ENCODE assay signal across 8 cellular contexts in the genomic region with DNA sequence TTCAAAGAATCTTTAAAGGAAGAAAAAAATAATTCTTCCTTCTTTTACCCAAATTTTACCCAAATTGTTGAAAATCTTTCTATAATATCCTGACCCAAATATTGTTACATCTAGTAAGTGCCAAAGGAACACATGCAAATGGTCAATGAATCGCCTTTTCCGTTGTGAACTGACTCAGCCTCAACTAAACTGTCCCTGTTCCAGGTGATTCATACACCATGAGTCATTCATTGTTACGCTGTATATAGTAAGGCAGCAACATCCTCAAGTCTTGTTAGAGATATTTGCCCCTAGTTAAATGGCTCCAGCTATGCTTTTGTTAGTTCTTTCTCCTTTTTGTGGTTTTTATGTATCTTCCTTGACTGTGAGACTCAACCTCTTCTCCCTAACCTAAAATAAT. TPM values are rescaled to one million over a fixed set of nuclear protein-coding genes. Genes with fewer than 3 reads are reported as not detected.
DNase-seq lines count a peak whose midpoint lies in the region; ATAC-seq, FAIRE-seq and TF ChIP-seq lines count a peak whose summit lies in the region.

No MANE protein-coding gene starts in this region.

- peak overlapping the region; percentile 72 for H3K27ac Mint-ChIP-seq in CD8-positive, alpha-beta T cell

- peaks cover 54% of the 10 kb centered on the region for H3K4me1 ChIP-seq in CD8-positive, alpha-beta T cell (ENCODE audit: insufficient read depth, low read length)
- H3K4me1 ChIP-seq in HepG2 (ENCODE audit: insufficient read depth, low read length): no peaks in the 10 kb centered on the region

- TF ChIP-seq POLR2A in HepG2 (IDR thresholded peaks at IDR 0.05; ENCODE audit: insufficient read depth in 1 of 2, low read depth in 2 of 2, low read length in 2 of 2): no peak

- WGBS in HepG2 (ENCODE audit: low lambda C conversion rate): 4% methylated on average over 3 of the region's 3 CpGs

- intact Hi-C loops in CD8-positive, alpha-beta T cell (cut with DNase I, micrococcal nuclease): loop anchor here (2.0 to 10.0 kb wide), 14 partner anchors 48 to 1615 kb away; partner anchors contain the start of genes FYB1 (in 1 of the 2), RICTOR (in 1 of the 2) and TTC33 (in 1 of the 2)
- intact Hi-C loops in HepG2 (cut with micrococcal nuclease; ENCODE audit: unreplicated experiment): loop anchor here (2.0 to 5.0 kb wide), 2 partner anchors 47 to 1097 kb away; no protein-coding TSS in a partner anchor

- no peaks in the 10 kb centered on the region for H3K9me3 Mint-ChIP-seq in CD8-positive, alpha-beta T cell

- DNase-seq in CD8-positive, alpha-beta T cell: peak in 1 of 7 experiments; percentile 32
- DNase-seq in MV-4-11 (lab: John Stamatoyannopoulos, UW) (peak; percentile 67), amniotic stem cell (lab: John Stamatoyannopoulos, UW) (peak; percentile 92), HepG2 (ENCODE audit: low spot score) (peak; percentile 33), SKM-1 (lab: John Stamatoyannopoulos, UW; ENCODE audit: unreplicated experiment) (no peak), NCI-H146 treated with DMSO at 0.1 percent for 48 hours (lab: John Stamatoyannopoulos, UW; ENCODE audit: unreplicated experiment) (no peak), germinal center (ENCODE audit: low spot score) (no peak)

- TF ChIP-seq CTCF in CD8-positive, alpha-beta T cell (IDR thresholded peaks at IDR 0.05): no peak
- no peak for TF ChIP-seq CTCF in HepG2 (CRISPR knock-in tag; IDR thresholded peaks at IDR 0.05)

- no TSS peak for BruUV-seq in HepG2 (replicated peaks; lab: Mats Ljungman, UMichigan)

- POLR2A ChIA-PET in CD8-positive, alpha-beta T cell (lab: Charles Lee): no interaction called here
- POLR2A ChIA-PET in HepG2 (lab: Yijun Ruan, JAX): no interaction called here

- CTCF ChIA-PET in CD8-positive, alpha-beta T cell (lab: Charles Lee): interaction anchor here (0.7 to 4.0 kb wide), 5 partner anchors 90 to 741 kb away, joined by 3 to 30 read pairs (median 4); no protein-coding TSS in a partner anchor
- CTCF ChIA-PET in HepG2 (lab: Yijun Ruan, JAX; ENCODE audit: low intra/inter-chr PET ratio, low total read pairs): interaction anchor here (3.6 kb wide), 1 partner anchor 975 kb away, joined by 33 read pairs; no protein-coding TSS in a partner anchor

- H3K27me3 ChIP-seq in CD8-positive, alpha-beta T cell (ENCODE audit: insufficient read depth, low read length): no peaks in the 10 kb centered on the region
- no peaks in the 10 kb centered on the region for H3K27me3 ChIP-seq in HepG2 (ENCODE audit: control insufficient read depth in 1 of 2, insufficient read depth in 2 of 2, low read length in 2 of 2)

- H3K4me3 Mint-ChIP-seq in CD8-positive, alpha-beta T cell: peak overlapping the region; percentile 26

- H3K4me3 ChIP-seq in CD8-positive, alpha-beta T cell (ENCODE audit: low read depth, low read length): no peak overlapping the region
- no peak overlapping the region for H3K4me3 ChIP-seq in HepG2 (replicated peaks in 1 of 3; ENCODE audit: insufficient read depth in 1 of 3, low read depth in 2 of 3, low read length in 3 of 3)

- no peak overlapping the region for H3K4me2 ChIP-seq in HepG2 (ENCODE audit: low read depth, low read length)

- in situ Hi-C loops in HepG2 (cut with HindIII; ENCODE audit: extremely low pct_ligation_motif_present, low pct_unique_long_range_greater_than_20kb): loop anchor here (5.0 to 25.0 kb wide), 3 partner anchors 742 to 1102 kb away; no protein-coding TSS in a partner anchor

- H3K27ac ChIP-seq in CD8-positive, alpha-beta T cell (ENCODE audit: low read depth, low read length): no peak overlapping the region
- H3K27ac ChIP-seq in HepG2 (ENCODE audit: extremely low read length, insufficient read depth, low read length): no peak overlapping the region

- H2AFZ ChIP-seq in HepG2 (ENCODE audit: low read length): no peak overlapping the region

- no peaks in the 10 kb centered on the region for H3K27me3 Mint-ChIP-seq in CD8-positive, alpha-beta T cell (ENCODE audit: low read depth)

- TF ChIP-seq RAD21 in HepG2 (CRISPR knock-in tag; IDR thresholded peaks at IDR 0.05): no peak

- H3K79me2 ChIP-seq in HepG2 (ENCODE audit: insufficient read depth, low read length): no peaks in the 10 kb centered on the region

- H3K9me3 ChIP-seq in CD8-positive, alpha-beta T cell (ENCODE audit: low read length): no peaks in the 10 kb centered on the region
- H3K9me3 ChIP-seq in HepG2 (ENCODE audit: low read length): no peaks in the 10 kb centered on the region

- peak; percentile 49 for ATAC-seq in CD8-positive, alpha-beta T cell
- peak; percentile 58 for ATAC-seq in GM21529 (IDR thresholded peaks at IDR 0.05; ENCODE audit: unreplicated experiment)
- peak; percentile 48; the same call in 1 of the 3 replicates for ATAC-seq in HepG2

- no peak for FAIRE-seq in HepG2 (lab: Jason Lieb, UNC)

- peaks cover 75% of the 10 kb centered on the region for H3K4me1 Mint-ChIP-seq in CD8-positive, alpha-beta T cell (ENCODE audit: low read depth)

- no peak overlapping the region for H3K9ac ChIP-seq in HepG2 (ENCODE audit: insufficient read depth, low read depth, low read length)

- peaks cover 11% of the 10 kb centered on the region for H3K36me3 ChIP-seq in CD8-positive, alpha-beta T cell (ENCODE audit: insufficient read depth, low read length)
- H3K36me3 ChIP-seq in HepG2 (replicated peaks in 1 of 2; ENCODE audit: control insufficient read depth in 1 of 2, insufficient read depth in 2 of 2, low read length in 2 of 2): no peaks in the 10 kb centered on the region

- peaks cover 70% of the 10 kb centered on the region for H3K36me3 Mint-ChIP-seq in CD8-positive, alpha-beta T cell

- H4K20me1 ChIP-seq in HepG2 (ENCODE audit: insufficient read depth, low read length): no peaks in the 10 kb centered on the region

- TF ChIP-seq EP300 in HepG2 (IDR thresholded peaks at IDR 0.05; ENCODE audit: low read depth in 2 of 2, low read length in 2 of 2): no peak
- TF ChIP-seq EP300 in HepG2 (CRISPR knock-in tag; IDR thresholded peaks at IDR 0.05; ENCODE audit: borderline replicate concordance): no peak

TF ChIP-seq in HepG2, 621 proteins besides CTCF, POLR2A, EP300 and RAD21:
- TF ChIP-seq, protein P1, sequence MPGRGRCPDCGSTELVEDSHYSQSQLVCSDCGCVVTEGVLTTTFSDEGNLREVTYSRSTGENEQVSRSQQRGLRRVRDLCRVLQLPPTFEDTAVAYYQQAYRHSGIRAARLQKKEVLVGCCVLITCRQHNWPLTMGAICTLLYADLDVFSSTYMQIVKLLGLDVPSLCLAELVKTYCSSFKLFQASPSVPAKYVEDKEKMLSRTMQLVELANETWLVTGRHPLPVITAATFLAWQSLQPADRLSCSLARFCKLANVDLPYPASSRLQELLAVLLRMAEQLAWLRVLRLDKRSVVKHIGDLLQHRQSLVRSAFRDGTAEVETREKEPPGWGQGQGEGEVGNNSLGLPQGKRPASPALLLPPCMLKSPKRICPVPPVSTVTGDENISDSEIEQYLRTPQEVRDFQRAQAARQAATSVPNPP (CRISPR knock-in tag; IDR thresholded peaks at IDR 0.05): no peak
- TF ChIP-seq ZNF30 (CRISPR knock-in tag; IDR thresholded peaks at IDR 0.05): no peak
- peak; percentile 84 for TF ChIP-seq FOSL2 (CRISPR knock-in tag; IDR thresholded peaks at IDR 0.05)
TF ChIP-seq in HepG2: peak in this region for 1.

RNA-seq across cellular contexts. Expression of gene PTGER4, which starts 9.7 kb away (rescaled TPM):
- total RNA-seq in CD8-positive, alpha-beta T cell: 100 to 1,000 TPM; 334 to 371 TPM
- total RNA-seq in HepG2 (2016; rRNA removed; fragmentation: Illumina TruSeq; extraction: Trizol): 0.11 TPM in 1 of 2 replicates, not detected in the other
- total RNA-seq in HepG2 (2016; cell fraction: cytosol; rRNA removed; fragmentation: Illumina TruSeq; extraction: Trizol; ENCODE audit: low read depth): not detected in 2 replicates
- not detected in 2 replicates for total RNA-seq in HepG2 (2016; cell fraction: insoluble cytoplasmic fraction; rRNA removed; fragmentation: Illumina TruSeq; extraction: Trizol)
- not detected in 2 replicates for total RNA-seq in HepG2 (2016; cell fraction: membrane; rRNA removed; fragmentation: Illumina TruSeq; extraction: Trizol)
- total RNA-seq in HepG2 (2016; cell fraction: nucleus; rRNA removed; fragmentation: Illumina TruSeq; extraction: Trizol): not detected in 2 replicates
- polyA plus RNA-seq in HepG2 (2011; rRNA removed): 0.01 and 0.03 TPM in 2 replicates
- polyA plus RNA-seq in HepG2 (2011; cell fraction: cytosol; rRNA removed): 0.04 TPM in 1 of 2 replicates, not detected in the other
- 0.14 and 0.16 TPM in 2 replicates for polyA plus RNA-seq in HepG2 (2011; cell fraction: nucleus; rRNA removed)
- not detected in 2 replicates for polyA plus RNA-seq in HepG2 (2012)
- not detected in 2 replicates for polyA plus RNA-seq in HepG2 (2016; cell fraction: cytosol; fragmentation: Illumina TruSeq; extraction: Trizol; ENCODE audit: low read depth)
- not detected in 2 replicates for polyA plus RNA-seq in HepG2 (2016; cell fraction: insoluble cytoplasmic fraction; fragmentation: Illumina TruSeq; extraction: Trizol; ENCODE audit: low read depth)
- polyA plus RNA-seq in HepG2 (2016; cell fraction: membrane; fragmentation: Illumina TruSeq; extraction: Trizol; ENCODE audit: low read depth): not detected in 2 replicates
- not detected in 2 replicates for polyA plus RNA-seq in HepG2 (2016; cell fraction: nucleus; fragmentation: Illumina TruSeq; extraction: Trizol; ENCODE audit: insufficient read depth, low read depth)
- polyA minus RNA-seq in HepG2 (2011; rRNA and poly(A)+ RNA removed; ENCODE audit: low replicate concordance): 2.9 TPM in 1 of 2 replicates, not detected in the other
- not detected in 2 replicates for polyA minus RNA-seq in HepG2 (2011; cell fraction: cytosol; rRNA and poly(A)+ RNA removed)
- not detected in 2 replicates for polyA minus RNA-seq in HepG2 (2011; cell fraction: nucleus; rRNA and poly(A)+ RNA removed)

Comparison
In these comparisons a context has a peak if more than half of its experiments do, and no peak if none do; other contexts are left out.
1. DNase-seq: peak in MV-4-11 (single experiment), amniotic stem cell (single experiment) and HepG2 (single experiment); none in SKM-1 (single experiment), NCI-H146 treated with DMSO at 0.1 percent for 48 hours (single experiment) and germinal center (single experiment).
2. RNA of gene PTGER4, which starts 9.7 kb away (total RNA-seq): 334 to 371 TPM in CD8-positive, alpha-beta T cell; 0.11 TPM in HepG2; every median in the first group is over 100 times any median in the second.
3. Peak in every context shown above with its lines, with median percentiles within 50 percentile points of each other: ATAC-seq.